Comparison of ENCODE assay signal across 8 cellular contexts in genomic region chr7:7968544-7969305, GRCh38. TPM values are rescaled to one million over a fixed set of nuclear protein-coding genes. Genes with fewer than 3 reads are reported as not detected.
DNase-seq lines count a peak whose midpoint lies in the region; ATAC-seq and TF ChIP-seq lines count a peak whose summit lies in the region.

GLCCI1 (plus strand) TSS chr7:7968796; CDS start chr7:7969351, 555 bp downstream.

- no peaks in the 10 kb centered on the region for H3K9me3 ChIP-seq in right lobe of liver

- H3K27me3 Mint-ChIP-seq in activated CD4-positive, alpha-beta memory T cell treated with anti-CD3 and anti-CD28 coated beads for 36 hours: no peaks in the 10 kb centered on the region

- no peaks in the 10 kb centered on the region for H3K9me3 Mint-ChIP-seq in activated CD4-positive, alpha-beta memory T cell treated with anti-CD3 and anti-CD28 coated beads for 36 hours

- peaks cover 0 to 6% (median 0%) of the 10 kb centered on the region in 4 donors for H3K4me1 ChIP-seq in right lobe of liver

- no peaks in the 10 kb centered on the region for H3K36me3 ChIP-seq in right lobe of liver

- peak; percentile 96 for TF ChIP-seq POLR2A in right lobe of liver (IDR thresholded peaks at IDR 0.05)

- H3K4me3 ChIP-seq in dorsolateral prefrontal cortex (peak within 1 kb of the TSS; percentile 77 to 100 (median 96)), right lobe of liver (peak within 1 kb of the TSS; percentile 94 to 99 (median 98))

- peak within 1 kb of the TSS; percentile 85 for H3K4me3 Mint-ChIP-seq in activated CD4-positive, alpha-beta memory T cell treated with anti-CD3 and anti-CD28 coated beads for 36 hours

- H3K27ac ChIP-seq in dorsolateral prefrontal cortex (peak within 1 kb of the TSS; percentile 90 to 100 (median 100)), right lobe of liver (peak within 1 kb of the TSS; percentile 97 to 99 (median 99))

- no peaks in the 10 kb centered on the region for H3K27me3 ChIP-seq in dorsolateral prefrontal cortex
- no peaks in the 10 kb centered on the region for H3K27me3 ChIP-seq in right lobe of liver

- peak within 1 kb of the TSS; percentile 83 for H3K27ac Mint-ChIP-seq in activated CD4-positive, alpha-beta memory T cell treated with anti-CD3 and anti-CD28 coated beads for 36 hours

- DNase-seq in CD1c-positive myeloid dendritic cell (ENCODE audit: extremely low spot score) (peak; percentile 98), NCI-H82 treated with DMSO at 0.1 percent for 48 hours (lab: John Stamatoyannopoulos, UW; ENCODE audit: unreplicated experiment) (peak; percentile 98), dorsolateral prefrontal cortex (peak; percentile 94 to 99 (median 98)), right lobe of liver (peak; percentile 98 to 99 (median 98))
- DNase-seq in activated CD4-positive, alpha-beta memory T cell treated with anti-CD3 and anti-CD28 coated beads for 36 hours: peak; percentile 98
- peak; percentile 94 to 97 for DNase-seq in stimulated activated CD4-positive, alpha-beta T cell treated with anti-CD3 and anti-CD28 coated beads, Interleukin-4, amount 100 ng/mL, for 4 hours

- H3K4me1 Mint-ChIP-seq in activated CD4-positive, alpha-beta memory T cell treated with anti-CD3 and anti-CD28 coated beads for 36 hours (ENCODE audit: low read depth): peaks cover 17% of the 10 kb centered on the region

- intact Hi-C loops in activated CD4-positive, alpha-beta memory T cell treated with anti-CD3 and anti-CD28 coated beads for 36 hours (cut with micrococcal nuclease): loop anchor here (1.0 to 5.0 kb wide), 11 partner anchors 23 to 786 kb away; partner anchors contain the start of genes C1GALT1 and UMAD1
- intact Hi-C loops in dorsolateral prefrontal cortex (cut with DNase I) (loop anchor here in 1 of 2 donors (5.0 kb wide), 1 partner anchor 286 kb away; no protein-coding TSS in a partner anchor), right lobe of liver (cut with DNase I) (no loop called here)

- ATAC-seq in GM19438 (IDR thresholded peaks at IDR 0.05; ENCODE audit: low read depth, unreplicated experiment) (peak; percentile 77), HG03575 (IDR thresholded peaks at IDR 0.05; ENCODE audit: extremely low read depth, insufficient number of reproducible peaks, low FRiP score, unreplicated experiment) (peak; percentile 60), right lobe of liver (peak; percentile 94 to 97 (median 94))

- peak in 14 of 56 donors; percentile 9 to 41 (median 19) for TF ChIP-seq CTCF in dorsolateral prefrontal cortex (IDR thresholded peaks at IDR 0.05 in 54 of 56, conservative IDR thresholded peaks at IDR 0.05 in 2 of 56; ENCODE audit: low read depth in 1 of 56, partially characterized antibody in 56 of 56)
- TF ChIP-seq CTCF in right lobe of liver (IDR thresholded peaks at IDR 0.05): no peak

- POLR2A ChIA-PET in activated CD4-positive, alpha-beta memory T cell treated with anti-CD3 and anti-CD28 coated beads for 36 hours (lab: Charles Lee): interaction anchor here (0.7 to 3.5 kb wide), 12 partner anchors 9 to 329 kb away, joined by 3 to 25 read pairs (median 6); partner anchors contain the start of gene UMAD1

- WGBS in right lobe of liver (ENCODE audit: insufficient coverage, low coverage, low lambda C conversion rate, missing lambda C conversion rate): under 1% methylated on average over 21 of the region's 77 CpGs

- H3K36me3 Mint-ChIP-seq in activated CD4-positive, alpha-beta memory T cell treated with anti-CD3 and anti-CD28 coated beads for 36 hours: no peaks in the 10 kb centered on the region

- CTCF ChIA-PET in activated CD4-positive, alpha-beta memory T cell treated with anti-CD3 and anti-CD28 coated beads for 36 hours (lab: Charles Lee): interaction anchor here (1.2 to 1.3 kb wide), 2 partner anchors 8 to 288 kb away, joined by 3 to 4 read pairs; no protein-coding TSS in a partner anchor

RNA-seq across cellular contexts. Expression of gene GLCCI1, which starts in this region (rescaled TPM):
- 10 to 100 TPM in 1 of 2 experiments, 1 to 10 TPM in 1; 8.6 to 11.5 TPM for total RNA-seq in activated CD4-positive, alpha-beta memory T cell treated with anti-CD3 and anti-CD28 coated beads for 36 hours
- total RNA-seq in dorsolateral prefrontal cortex (100 to 1,000 TPM in 79 of 120 experiments, 10 to 100 TPM in 41; 61.6 to 198 (median 112) TPM), right lobe of liver (10 to 100 TPM in 1 of 6 experiments, 1 to 10 TPM in 5; 2.4 to 11.1 (median 5.0) TPM)

Comparison
In these comparisons a context has a peak if more than half of its experiments do, and no peak if none do; other contexts are left out.
1. Peak in every context shown above with its lines: DNase-seq, ATAC-seq, H3K4me3 ChIP-seq and H3K27ac ChIP-seq.
2. RNA of gene GLCCI1 (total RNA-seq): 61.6 to 198 TPM in dorsolateral prefrontal cortex; 8.6 to 11.5 TPM in activated CD4-positive, alpha-beta memory T cell treated with anti-CD3 and anti-CD28 coated beads for 36 hours and 2.4 to 11.1 TPM in right lobe of liver; every median in the first group is over 4 times any median in the second.